Comparison of ENCODE assay signal across 1 cellular context in the genomic region with DNA sequence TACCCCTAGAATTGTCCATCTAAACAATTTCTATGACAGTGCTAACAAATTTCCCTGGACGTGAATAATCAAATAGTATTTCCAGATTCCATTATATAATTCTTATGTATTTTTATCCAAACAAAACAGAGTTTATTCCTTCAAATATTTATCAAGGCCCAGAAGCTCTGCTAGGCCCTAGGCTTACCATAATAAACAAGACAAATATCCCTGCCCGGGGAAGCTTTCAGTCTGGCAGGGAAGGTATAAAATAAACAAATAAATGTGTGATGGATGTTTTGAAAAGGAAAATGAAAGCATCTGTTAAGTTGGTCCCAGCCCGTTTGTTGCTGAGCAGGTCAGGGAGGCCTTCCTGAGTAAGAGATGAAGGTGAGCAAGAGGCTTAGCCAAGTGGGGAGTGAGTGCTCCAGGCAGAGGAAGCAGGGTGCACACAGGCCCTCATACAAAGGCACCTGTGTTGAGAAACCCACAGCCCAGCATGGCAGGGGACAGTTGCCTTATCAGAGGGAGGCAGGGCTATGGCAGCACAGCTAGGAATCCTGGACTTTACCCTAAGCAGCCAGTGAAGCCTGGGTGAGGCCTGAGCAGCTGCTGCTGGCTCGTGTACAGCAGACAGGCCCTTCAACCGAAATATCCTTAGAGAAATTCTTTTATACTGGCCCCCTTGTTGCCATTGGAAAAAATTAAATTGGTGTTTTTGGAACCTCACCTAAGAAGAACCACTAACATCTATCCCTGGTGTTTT.
A peak's percentile ranks its signal among the peaks of the same experiment; 100 is the strongest.
TF ChIP-seq lines count a peak whose summit lies in the region.

No MANE protein-coding gene starts in this region.

TF ChIP-seq in HepG2, 621 proteins besides CTCF, POLR2A, EP300 and RAD21 (continued from another document and continues in another):
- TF ChIP-seq FOXA3 (CRISPR knock-in tag; IDR thresholded peaks at IDR 0.05): peak; percentile 80
- TF ChIP-seq HDAC1 (CRISPR knock-in tag; IDR thresholded peaks at IDR 0.05): peak; percentile 78; the same call in 1 of the 2 replicates
- TF ChIP-seq, protein P1, sequence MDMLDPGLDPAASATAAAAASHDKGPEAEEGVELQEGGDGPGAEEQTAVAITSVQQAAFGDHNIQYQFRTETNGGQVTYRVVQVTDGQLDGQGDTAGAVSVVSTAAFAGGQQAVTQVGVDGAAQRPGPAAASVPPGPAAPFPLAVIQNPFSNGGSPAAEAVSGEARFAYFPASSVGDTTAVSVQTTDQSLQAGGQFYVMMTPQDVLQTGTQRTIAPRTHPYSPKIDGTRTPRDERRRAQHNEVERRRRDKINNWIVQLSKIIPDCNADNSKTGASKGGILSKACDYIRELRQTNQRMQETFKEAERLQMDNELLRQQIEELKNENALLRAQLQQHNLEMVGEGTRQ (IDR thresholded peaks at IDR 0.05; ENCODE audit: low read depth, low read length): no peak
- TF ChIP-seq, protein P1 (CRISPR knock-in tag; IDR thresholded peaks at IDR 0.05; ENCODE audit: borderline replicate concordance): no peak
- TF ChIP-seq NFYC (CRISPR knock-in tag; IDR thresholded peaks at IDR 0.05): 0 out of 2 replicates have a peak, but pooled peaks have one; percentile 33
- 0 out of 2 replicates have a peak, but pooled peaks have one; percentile 42 for TF ChIP-seq ETV6 (CRISPR knock-in tag; conservative IDR thresholded peaks at IDR 0.05)
- no peak; the same call in 1 of the 2 replicates for TF ChIP-seq ZNF232 (CRISPR knock-in tag; IDR thresholded peaks at IDR 0.05; ENCODE audit: borderline replicate concordance)
- TF ChIP-seq, protein P2, sequence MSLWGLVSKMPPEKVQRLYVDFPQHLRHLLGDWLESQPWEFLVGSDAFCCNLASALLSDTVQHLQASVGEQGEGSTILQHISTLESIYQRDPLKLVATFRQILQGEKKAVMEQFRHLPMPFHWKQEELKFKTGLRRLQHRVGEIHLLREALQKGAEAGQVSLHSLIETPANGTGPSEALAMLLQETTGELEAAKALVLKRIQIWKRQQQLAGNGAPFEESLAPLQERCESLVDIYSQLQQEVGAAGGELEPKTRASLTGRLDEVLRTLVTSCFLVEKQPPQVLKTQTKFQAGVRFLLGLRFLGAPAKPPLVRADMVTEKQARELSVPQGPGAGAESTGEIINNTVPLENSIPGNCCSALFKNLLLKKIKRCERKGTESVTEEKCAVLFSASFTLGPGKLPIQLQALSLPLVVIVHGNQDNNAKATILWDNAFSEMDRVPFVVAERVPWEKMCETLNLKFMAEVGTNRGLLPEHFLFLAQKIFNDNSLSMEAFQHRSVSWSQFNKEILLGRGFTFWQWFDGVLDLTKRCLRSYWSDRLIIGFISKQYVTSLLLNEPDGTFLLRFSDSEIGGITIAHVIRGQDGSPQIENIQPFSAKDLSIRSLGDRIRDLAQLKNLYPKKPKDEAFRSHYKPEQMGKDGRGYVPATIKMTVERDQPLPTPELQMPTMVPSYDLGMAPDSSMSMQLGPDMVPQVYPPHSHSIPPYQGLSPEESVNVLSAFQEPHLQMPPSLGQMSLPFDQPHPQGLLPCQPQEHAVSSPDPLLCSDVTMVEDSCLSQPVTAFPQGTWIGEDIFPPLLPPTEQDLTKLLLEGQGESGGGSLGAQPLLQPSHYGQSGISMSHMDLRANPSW (CRISPR knock-in tag; IDR thresholded peaks at IDR 0.05; ENCODE audit: borderline replicate concordance): no peak
- no peak for TF ChIP-seq SIN3A (IDR thresholded peaks at IDR 0.05; ENCODE audit: borderline replicate concordance, low read depth, low read length)
- TF ChIP-seq, protein P3, sequence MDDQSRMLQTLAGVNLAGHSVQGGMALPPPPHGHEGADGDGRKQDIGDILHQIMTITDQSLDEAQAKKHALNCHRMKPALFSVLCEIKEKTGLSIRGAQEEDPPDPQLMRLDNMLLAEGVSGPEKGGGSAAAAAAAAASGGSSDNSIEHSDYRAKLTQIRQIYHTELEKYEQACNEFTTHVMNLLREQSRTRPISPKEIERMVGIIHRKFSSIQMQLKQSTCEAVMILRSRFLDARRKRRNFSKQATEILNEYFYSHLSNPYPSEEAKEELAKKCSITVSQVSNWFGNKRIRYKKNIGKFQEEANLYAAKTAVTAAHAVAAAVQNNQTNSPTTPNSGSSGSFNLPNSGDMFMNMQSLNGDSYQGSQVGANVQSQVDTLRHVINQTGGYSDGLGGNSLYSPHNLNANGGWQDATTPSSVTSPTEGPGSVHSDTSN (CRISPR knock-in tag; IDR thresholded peaks at IDR 0.05; ENCODE audit: borderline replicate concordance): no peak
- no peak for TF ChIP-seq ZFP36L1 (CRISPR knock-in tag; IDR thresholded peaks at IDR 0.05)
- no peak for TF ChIP-seq ZNF30 (CRISPR knock-in tag; IDR thresholded peaks at IDR 0.05)
- no peak for TF ChIP-seq NFE2L2 (IDR thresholded peaks at IDR 0.05; ENCODE audit: low read length)
- no peak for TF ChIP-seq EZH2 (conservative IDR thresholded peaks at IDR 0.05; ENCODE audit: low read depth, low read length)
- no peak for TF ChIP-seq REXO4 (CRISPR knock-in tag; IDR thresholded peaks at IDR 0.05; ENCODE audit: borderline replicate concordance)
- no peak for TF ChIP-seq PAWR (CRISPR knock-in tag; IDR thresholded peaks at IDR 0.05; ENCODE audit: borderline replicate concordance)
- TF ChIP-seq ZMYM3 (CRISPR knock-in tag; IDR thresholded peaks at IDR 0.05): peak; percentile 86
- TF ChIP-seq KLF16 (CRISPR knock-in tag; IDR thresholded peaks at IDR 0.05): peak in 1 of 2 experiments; percentile 55; a peak in 1 of 4 replicates
- TF ChIP-seq ZNF547 (CRISPR knock-in tag; IDR thresholded peaks at IDR 0.05): 0 out of 2 replicates have a peak, but pooled peaks have one; percentile 55
- TF ChIP-seq RBM22 (optimal IDR thresholded peaks at IDR 0.05; ENCODE audit: low read length): peak; percentile 70
- TF ChIP-seq ZNF713 (CRISPR knock-in tag; IDR thresholded peaks at IDR 0.05): no peak
- peak; percentile 73; the same call in 1 of the 2 replicates for TF ChIP-seq YEATS2 (CRISPR knock-in tag; IDR thresholded peaks at IDR 0.05; ENCODE audit: borderline replicate concordance)
- TF ChIP-seq, protein P4, sequence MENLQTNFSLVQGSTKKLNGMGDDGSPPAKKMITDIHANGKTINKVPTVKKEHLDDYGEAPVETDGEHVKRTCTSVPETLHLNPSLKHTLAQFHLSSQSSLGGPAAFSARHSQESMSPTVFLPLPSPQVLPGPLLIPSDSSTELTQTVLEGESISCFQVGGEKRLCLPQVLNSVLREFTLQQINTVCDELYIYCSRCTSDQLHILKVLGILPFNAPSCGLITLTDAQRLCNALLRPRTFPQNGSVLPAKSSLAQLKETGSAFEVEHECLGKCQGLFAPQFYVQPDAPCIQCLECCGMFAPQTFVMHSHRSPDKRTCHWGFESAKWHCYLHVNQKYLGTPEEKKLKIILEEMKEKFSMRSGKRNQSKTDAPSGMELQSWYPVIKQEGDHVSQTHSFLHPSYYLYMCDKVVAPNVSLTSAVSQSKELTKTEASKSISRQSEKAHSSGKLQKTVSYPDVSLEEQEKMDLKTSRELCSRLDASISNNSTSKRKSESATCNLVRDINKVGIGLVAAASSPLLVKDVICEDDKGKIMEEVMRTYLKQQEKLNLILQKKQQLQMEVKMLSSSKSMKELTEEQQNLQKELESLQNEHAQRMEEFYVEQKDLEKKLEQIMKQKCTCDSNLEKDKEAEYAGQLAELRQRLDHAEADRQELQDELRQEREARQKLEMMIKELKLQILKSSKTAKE (CRISPR knock-in tag; IDR thresholded peaks at IDR 0.05; ENCODE audit: borderline replicate concordance): peak; percentile 17; the same call in 1 of the 2 replicates
- TF ChIP-seq KDM3A (CRISPR knock-in tag; IDR thresholded peaks at IDR 0.05; ENCODE audit: low read depth): peak; percentile 79; the same call in 1 of the 2 replicates
- no peak for TF ChIP-seq CHD4 (IDR thresholded peaks at IDR 0.05; ENCODE audit: borderline replicate concordance, low read length)
- TF ChIP-seq, protein P5, sequence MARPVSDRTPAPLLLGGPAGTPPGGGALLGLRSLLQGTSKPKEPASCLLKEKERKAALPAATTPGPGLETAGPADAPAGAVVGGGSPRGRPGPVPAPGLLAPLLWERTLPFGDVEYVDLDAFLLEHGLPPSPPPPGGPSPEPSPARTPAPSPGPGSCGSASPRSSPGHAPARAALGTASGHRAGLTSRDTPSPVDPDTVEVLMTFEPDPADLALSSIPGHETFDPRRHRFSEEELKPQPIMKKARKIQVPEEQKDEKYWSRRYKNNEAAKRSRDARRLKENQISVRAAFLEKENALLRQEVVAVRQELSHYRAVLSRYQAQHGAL (CRISPR knock-in tag; IDR thresholded peaks at IDR 0.05; ENCODE audit: not compliant biosample characterization): no peak
- peak; percentile 55 for TF ChIP-seq RBFOX2 (IDR thresholded peaks at IDR 0.05; ENCODE audit: low read depth, low read length)
- TF ChIP-seq, protein P6, sequence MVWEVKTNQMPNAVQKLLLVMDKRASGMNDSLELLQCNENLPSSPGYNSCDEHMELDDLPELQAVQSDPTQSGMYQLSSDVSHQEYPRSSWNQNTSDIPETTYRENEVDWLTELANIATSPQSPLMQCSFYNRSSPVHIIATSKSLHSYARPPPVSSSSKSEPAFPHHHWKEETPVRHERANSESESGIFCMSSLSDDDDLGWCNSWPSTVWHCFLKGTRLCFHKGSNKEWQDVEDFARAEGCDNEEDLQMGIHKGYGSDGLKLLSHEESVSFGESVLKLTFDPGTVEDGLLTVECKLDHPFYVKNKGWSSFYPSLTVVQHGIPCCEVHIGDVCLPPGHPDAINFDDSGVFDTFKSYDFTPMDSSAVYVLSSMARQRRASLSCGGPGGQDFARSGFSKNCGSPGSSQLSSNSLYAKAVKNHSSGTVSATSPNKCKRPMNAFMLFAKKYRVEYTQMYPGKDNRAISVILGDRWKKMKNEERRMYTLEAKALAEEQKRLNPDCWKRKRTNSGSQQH (CRISPR knock-in tag; IDR thresholded peaks at IDR 0.05; ENCODE audit: low read depth): peak; percentile 47; the same call in 1 of the 2 replicates
- TF ChIP-seq PCBP1 (IDR thresholded peaks at IDR 0.05; ENCODE audit: borderline replicate concordance, low read depth, low read length): no peak
- TF ChIP-seq ZKSCAN5 (CRISPR knock-in tag; IDR thresholded peaks at IDR 0.05): no peak
- TF ChIP-seq KLF9 (CRISPR knock-in tag; IDR thresholded peaks at IDR 0.05; ENCODE audit: low read depth): no peak
- TF ChIP-seq, protein P7, sequence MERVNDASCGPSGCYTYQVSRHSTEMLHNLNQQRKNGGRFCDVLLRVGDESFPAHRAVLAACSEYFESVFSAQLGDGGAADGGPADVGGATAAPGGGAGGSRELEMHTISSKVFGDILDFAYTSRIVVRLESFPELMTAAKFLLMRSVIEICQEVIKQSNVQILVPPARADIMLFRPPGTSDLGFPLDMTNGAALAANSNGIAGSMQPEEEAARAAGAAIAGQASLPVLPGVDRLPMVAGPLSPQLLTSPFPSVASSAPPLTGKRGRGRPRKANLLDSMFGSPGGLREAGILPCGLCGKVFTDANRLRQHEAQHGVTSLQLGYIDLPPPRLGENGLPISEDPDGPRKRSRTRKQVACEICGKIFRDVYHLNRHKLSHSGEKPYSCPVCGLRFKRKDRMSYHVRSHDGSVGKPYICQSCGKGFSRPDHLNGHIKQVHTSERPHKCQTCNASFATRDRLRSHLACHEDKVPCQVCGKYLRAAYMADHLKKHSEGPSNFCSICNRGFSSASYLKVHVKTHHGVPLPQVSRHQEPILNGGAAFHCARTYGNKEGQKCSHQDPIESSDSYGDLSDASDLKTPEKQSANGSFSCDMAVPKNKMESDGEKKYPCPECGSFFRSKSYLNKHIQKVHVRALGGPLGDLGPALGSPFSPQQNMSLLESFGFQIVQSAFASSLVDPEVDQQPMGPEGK (CRISPR knock-in tag; IDR thresholded peaks at IDR 0.05): peak; percentile 79
- no peak for TF ChIP-seq ZNF660 (CRISPR knock-in tag; IDR thresholded peaks at IDR 0.05; ENCODE audit: borderline replicate concordance, low read depth)
- peak; percentile 95 for TF ChIP-seq IRF2 (CRISPR knock-in tag; IDR thresholded peaks at IDR 0.05)
- TF ChIP-seq SNAPC2 (CRISPR knock-in tag; IDR thresholded peaks at IDR 0.05): no peak
- TF ChIP-seq NFKB2 (CRISPR knock-in tag; IDR thresholded peaks at IDR 0.05; ENCODE audit: borderline replicate concordance): peak; percentile 50; the same call in 1 of the 2 replicates
- no peak for TF ChIP-seq SUZ12 (IDR thresholded peaks at IDR 0.05; ENCODE audit: low read depth, low read length)
- TF ChIP-seq REPIN1 (CRISPR knock-in tag; IDR thresholded peaks at IDR 0.05; ENCODE audit: borderline replicate concordance, low read depth): peak; percentile 60; the same call in 1 of the 2 replicates
- peak; percentile 78 for TF ChIP-seq FOSL2 (CRISPR knock-in tag; IDR thresholded peaks at IDR 0.05)
- TF ChIP-seq ZSCAN22 (CRISPR knock-in tag; IDR thresholded peaks at IDR 0.05): no peak
- no peak for TF ChIP-seq ZNF570 (CRISPR knock-in tag; IDR thresholded peaks at IDR 0.05; ENCODE audit: borderline replicate concordance)
- peak; percentile 100 for TF ChIP-seq ZNF263 (CRISPR knock-in tag; IDR thresholded peaks at IDR 0.05)
- TF ChIP-seq, protein P8, sequence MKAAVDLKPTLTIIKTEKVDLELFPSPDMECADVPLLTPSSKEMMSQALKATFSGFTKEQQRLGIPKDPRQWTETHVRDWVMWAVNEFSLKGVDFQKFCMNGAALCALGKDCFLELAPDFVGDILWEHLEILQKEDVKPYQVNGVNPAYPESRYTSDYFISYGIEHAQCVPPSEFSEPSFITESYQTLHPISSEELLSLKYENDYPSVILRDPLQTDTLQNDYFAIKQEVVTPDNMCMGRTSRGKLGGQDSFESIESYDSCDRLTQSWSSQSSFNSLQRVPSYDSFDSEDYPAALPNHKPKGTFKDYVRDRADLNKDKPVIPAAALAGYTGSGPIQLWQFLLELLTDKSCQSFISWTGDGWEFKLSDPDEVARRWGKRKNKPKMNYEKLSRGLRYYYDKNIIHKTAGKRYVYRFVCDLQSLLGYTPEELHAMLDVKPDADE (CRISPR knock-in tag; IDR thresholded peaks at IDR 0.05): no peak
- no peak for TF ChIP-seq ISX (CRISPR knock-in tag; conservative IDR thresholded peaks at IDR 0.05)
- TF ChIP-seq AHR (CRISPR knock-in tag; IDR thresholded peaks at IDR 0.05): no peak
- TF ChIP-seq CAMTA2 (CRISPR knock-in tag; IDR thresholded peaks at IDR 0.05; ENCODE audit: borderline replicate concordance): no peak
- TF ChIP-seq ZNF333 (CRISPR knock-in tag; IDR thresholded peaks at IDR 0.05; ENCODE audit: borderline replicate concordance): no peak
- TF ChIP-seq ZNF644 (CRISPR knock-in tag; IDR thresholded peaks at IDR 0.05; ENCODE audit: low read depth): peak; percentile 99
- TF ChIP-seq ZNF292 (CRISPR knock-in tag; IDR thresholded peaks at IDR 0.05; ENCODE audit: borderline replicate concordance, low read depth): peak; percentile 99; the same call in 1 of the 2 replicates
- TF ChIP-seq SIX1 (CRISPR knock-in tag; IDR thresholded peaks at IDR 0.05; ENCODE audit: borderline replicate concordance): peak; percentile 57; the same call in 1 of the 2 replicates
- no peak for TF ChIP-seq RFXANK (CRISPR knock-in tag; IDR thresholded peaks at IDR 0.05)
- TF ChIP-seq DPF2 (CRISPR knock-in tag; IDR thresholded peaks at IDR 0.05; ENCODE audit: borderline replicate concordance, low read depth): peak; percentile 72; the same call in 1 of the 2 replicates
- no peak for TF ChIP-seq SOX6 (IDR thresholded peaks at IDR 0.05)
- peak; percentile 81 for TF ChIP-seq SOX6 (CRISPR knock-in tag; IDR thresholded peaks at IDR 0.05)
- TF ChIP-seq ZBTB1 (CRISPR knock-in tag; IDR thresholded peaks at IDR 0.05; ENCODE audit: borderline replicate concordance): no peak
